Comparison of ENCODE assay signal across 17 cellular contexts in the genomic region with DNA sequence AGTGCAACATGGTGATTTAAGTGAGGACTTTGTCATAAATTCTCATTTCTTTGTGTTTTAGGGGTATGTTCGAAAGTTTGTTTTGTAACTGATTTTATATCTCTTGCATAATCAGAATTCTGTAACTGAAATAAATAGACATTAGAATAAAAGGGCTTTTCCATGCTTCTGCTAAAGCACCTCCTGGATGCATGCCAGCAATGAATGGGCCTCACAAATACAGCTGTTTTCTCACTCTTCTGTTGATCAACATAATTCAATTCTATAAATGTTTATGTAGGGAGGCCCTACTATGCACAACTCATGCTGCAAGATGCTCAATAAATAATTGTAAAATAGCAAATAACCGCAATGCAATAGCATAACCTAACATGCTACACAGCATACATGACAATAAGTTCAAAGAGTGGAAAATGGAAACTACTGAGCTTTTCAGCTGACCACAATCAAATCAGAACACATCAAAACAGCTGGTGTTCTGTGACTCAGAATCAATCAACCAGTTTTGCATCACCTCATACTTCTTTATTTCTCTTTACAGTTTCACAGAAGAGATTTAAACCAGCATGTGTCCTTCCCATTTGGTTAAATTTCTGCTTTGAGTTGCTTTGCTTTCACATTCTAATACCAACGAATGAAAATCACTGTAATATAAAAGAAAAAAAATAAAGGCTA.
A peak's percentile ranks its signal among the peaks of the same experiment; 100 is the strongest.
DNase-seq lines count a peak whose midpoint lies in the region; ATAC-seq lines count a peak whose summit lies in the region.
"Had no signal": no experiment of that assay in that cellular context is flagged by ENCODE, and none has a peak within 500 bp of the region (broad histone marks: within the 10 kb centered on the region; RNA-seq: fewer than 3 reads in every experiment).

No MANE protein-coding gene starts in this region.

- no peak for ATAC-seq in activated CD4-positive, CD25-positive, alpha-beta regulatory T cell treated with anti-CD3 and anti-CD28 coated beads, Interleukin-2, amount 50 U/mL, for 24 hours
- no peak for ATAC-seq in GM18907 (IDR thresholded peaks at IDR 0.05; ENCODE audit: unreplicated experiment)
- no peak for ATAC-seq in GM18498 (IDR thresholded peaks at IDR 0.05; ENCODE audit: unreplicated experiment)
- ATAC-seq: HepG2 had no signal

- peak; percentile 46 for DNase-seq in COLO668 (lab: John Stamatoyannopoulos, UW; ENCODE audit: unreplicated experiment)
- peak; percentile 17 for DNase-seq in DMS53 treated with DMSO at 0.1 percent for 48 hours (lab: John Stamatoyannopoulos, UW; ENCODE audit: unreplicated experiment)
- peak; percentile 29 to 48 for DNase-seq in NCI-H1930 (lab: John Stamatoyannopoulos, UW)
- peak; percentile 29 for DNase-seq in SHP77 treated with DMSO at 0.1 percent for 48 hours (lab: John Stamatoyannopoulos, UW)
- DNase-seq: CD4-positive, CD25-positive, alpha-beta regulatory T cell; GF-D8; KG1; NCI-H1048; NCI-H2029 treated with DMSO at 0.1 percent for 48 hours; NCI-H226; NCI-H82; Peyer's patch; Right ventricle myocardium superior had no signal
